8 cellular contexts compared by ENCODE assay signal in genomic region chr1:91282695-91283420, GRCh38.
DNase-seq lines count a peak whose midpoint lies in the region; ATAC-seq and TF ChIP-seq lines count a peak whose summit lies in the region.

No MANE protein-coding gene starts in this region.

- no peaks in the 10 kb centered on the region for H3K79me2 ChIP-seq in neural progenitor cell (ENCODE audit: low read depth)

- peak; percentile 77 for ATAC-seq in HG03342 (IDR thresholded peaks at IDR 0.05; ENCODE audit: unreplicated experiment)

- H3K4me3 Mint-ChIP-seq in neural progenitor cell, result no peak overlapping the region

- peaks cover 5% of the 10 kb centered on the region for H3K4me1 Mint-ChIP-seq in neural progenitor cell

- H2AFZ ChIP-seq in neural progenitor cell (replicated peaks), result no peak overlapping the region

- H3K27me3 ChIP-seq in neural progenitor cell, result no peaks in the 10 kb centered on the region
- H3K27me3 ChIP-seq in tibial nerve, result no peaks in the 10 kb centered on the region

- H3K27me3 Mint-ChIP-seq in neural progenitor cell (ENCODE audit: insufficient read depth, low read depth), result no peaks in the 10 kb centered on the region

- H3K27ac ChIP-seq in neural progenitor cell, result no peak overlapping the region
- no peak overlapping the region for H3K27ac ChIP-seq in tibial nerve

- H3K4me1 ChIP-seq in neural progenitor cell (no peaks in the 10 kb centered on the region), tibial nerve (peaks cover 0 to 13% (median 0%) of the 10 kb centered on the region in 4 donors)

- no peaks in the 10 kb centered on the region for H4K20me1 ChIP-seq in neural progenitor cell (ENCODE audit: low read depth)

- H3K36me3 ChIP-seq in neural progenitor cell (no peaks in the 10 kb centered on the region), tibial nerve (no peaks in the 10 kb centered on the region)

- H3F3A ChIP-seq in neural progenitor cell (ENCODE audit: low read depth), result peaks cover 4% of the 10 kb centered on the region

- no peak overlapping the region for H3K4me3 ChIP-seq in neural progenitor cell
- no peak overlapping the region for H3K4me3 ChIP-seq in tibial nerve

- no peak for TF ChIP-seq EP300 in tibial nerve (IDR thresholded peaks at IDR 0.05)

- H3K36me3 Mint-ChIP-seq in neural progenitor cell, result peaks cover 6% of the 10 kb centered on the region

- DNase-seq in stimulated activated naive CD4-positive, alpha-beta T cell (lab: John Stamatoyannopoulos, UW), result peak in 5 of 6 experiments; percentile 2 to 24 (median 6)
- DNase-seq in stimulated activated naive CD4-positive, alpha-beta T cell treated with Interleukin-2 at 50 U/mL for 16 hours (lab: John Stamatoyannopoulos, UW), result no peak
- peak; percentile 59 for DNase-seq in NCI-H774 (lab: John Stamatoyannopoulos, UW)
- peak; percentile 8 for DNase-seq in activated CD8-positive, alpha-beta memory T cell treated with anti-CD3 and anti-CD28 coated beads, Interleukin-2, amount 50 U/mL, for 24 hours (ENCODE audit: extremely low read depth)
- peak; percentile 90 for DNase-seq in fibroblast of peridontal ligament (ENCODE audit: extremely low read depth)
- peak; percentile 83 for DNase-seq in neural progenitor cell (ENCODE audit: low spot score)
- DNase-seq in tibial nerve (ENCODE audit: low spot score in 2 of 2), result peak; percentile 23 to 80

- no peak overlapping the region for H3K4me2 ChIP-seq in neural progenitor cell

- H3K9me3 ChIP-seq in neural progenitor cell (ENCODE audit: low read depth) (no peaks in the 10 kb centered on the region), tibial nerve (no peaks in the 10 kb centered on the region)

- no peak overlapping the region for H3K27ac Mint-ChIP-seq in neural progenitor cell

- TF ChIP-seq POLR2A in tibial nerve (IDR thresholded peaks at IDR 0.05), result no peak

- 36 to 44% methylated on average over 6 of the region's 6 CpGs for WGBS in tibial nerve, 2 donors

- H3K9me3 Mint-ChIP-seq in neural progenitor cell, result peaks cover 3% of the 10 kb centered on the region

- no peak overlapping the region for H3K9ac ChIP-seq in neural progenitor cell

- peak; percentile 92 for TF ChIP-seq CTCF in neural progenitor cell (IDR thresholded peaks at IDR 0.05)
- TF ChIP-seq CTCF in tibial nerve (IDR thresholded peaks at IDR 0.05), result peak; percentile 66 to 83 (median 73)
